Comparison of ENCODE assay signal across 1 cellular context in the genomic region with DNA sequence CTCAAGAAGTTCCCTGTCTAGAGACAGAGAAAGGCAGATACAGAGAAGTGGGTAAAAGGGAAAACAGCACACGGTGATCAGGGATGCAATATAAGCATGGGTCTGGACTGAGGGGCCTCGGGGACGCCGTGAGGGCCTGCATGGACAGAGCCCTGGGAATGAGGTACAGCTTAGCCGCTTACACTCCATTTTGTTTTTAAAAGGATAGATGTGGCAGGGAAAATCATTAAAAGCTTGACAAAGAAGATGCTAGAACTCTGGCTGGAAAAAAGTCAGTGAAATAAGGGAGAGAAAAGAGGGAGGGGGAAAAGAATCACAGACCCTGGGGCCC.
TF ChIP-seq lines count a peak whose summit lies in the region.

No MANE protein-coding gene starts in this region.

TF ChIP-seq in HCT116, 20 proteins besides CTCF, POLR2A, EP300 and RAD21 (continued from another document):
- TF ChIP-seq ATF3 (IDR thresholded peaks at IDR 0.05) (no peak), SP1 (IDR thresholded peaks at IDR 0.05; ENCODE audit: low read depth) (no peak), REST (IDR thresholded peaks at IDR 0.05; ENCODE audit: low read depth) (no peak), EGR1 (IDR thresholded peaks at IDR 0.05; ENCODE audit: low read depth) (no peak), JUND (IDR thresholded peaks at IDR 0.05) (no peak), CBX3 (IDR thresholded peaks at IDR 0.05; ENCODE audit: low read depth) (no peak)
